13 cellular contexts compared by ENCODE assay signal in the genomic region with DNA sequence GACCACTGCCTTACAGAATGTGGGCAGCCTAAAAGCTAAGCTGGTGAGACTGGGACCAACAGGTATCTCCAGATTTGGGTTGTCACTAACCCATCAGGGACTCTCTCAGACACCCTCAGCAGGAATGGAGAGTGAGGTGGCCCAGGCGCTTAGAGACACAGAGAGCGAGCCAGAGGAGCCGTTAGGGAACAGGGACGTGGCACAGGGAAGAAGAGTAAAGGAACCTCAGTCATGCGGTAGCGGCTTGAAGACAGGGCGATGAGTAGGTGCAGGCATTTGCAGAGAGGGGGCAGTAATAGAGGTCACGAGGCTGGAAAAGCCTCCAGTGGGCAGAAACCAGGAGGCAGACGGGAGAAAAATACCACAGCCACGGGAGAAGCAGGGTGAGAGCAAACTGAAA.
DNase-seq lines count a peak whose midpoint lies in the region; ATAC-seq, FAIRE-seq and TF ChIP-seq lines count a peak whose summit lies in the region.
"Had no signal": no experiment of that assay in that cellular context is flagged by ENCODE, and none has a peak within 500 bp of the region (broad histone marks: within the 10 kb centered on the region; RNA-seq: fewer than 3 reads in every experiment).

No MANE protein-coding gene starts in this region.

- CTCF ChIA-PET in CD8-positive, alpha-beta memory T cell (lab: Charles Lee): interaction anchor here (0.7 to 1.9 kb wide), 5 partner anchors 8 to 62 kb away, joined by 3 to 6 read pairs (median 5); no protein-coding TSS in a partner anchor

- no peaks in the 10 kb centered on the region for H3K9me3 Mint-ChIP-seq in CD8-positive, alpha-beta memory T cell
- H3K9me3 Mint-ChIP-seq in astrocyte (ENCODE audit: unreplicated experiment) (no peaks in the 10 kb centered on the region), nephron progenitor cell (peaks cover 1% of the 10 kb centered on the region)

- H3K4me1 ChIP-seq in CD8-positive, alpha-beta memory T cell (ENCODE audit: insufficient read depth, low read length): peaks cover 30% of the 10 kb centered on the region
- H3K4me1 ChIP-seq in Loucy (ENCODE audit: insufficient read depth, low read length, poor library complexity, severe bottlenecking): peaks cover 21% of the 10 kb centered on the region
- H3K4me1 ChIP-seq in astrocyte (ENCODE audit: insufficient read depth, low read length): peaks cover 24% of the 10 kb centered on the region

- H3K9ac ChIP-seq in Loucy (ENCODE audit: low read depth, low read length, poor library complexity, severe bottlenecking) (no peak overlapping the region), astrocyte (ENCODE audit: low read length) (no peak overlapping the region)

- H3K4me1 Mint-ChIP-seq in CD8-positive, alpha-beta memory T cell: peaks cover 31 to 42% (median 41%) of the 10 kb centered on the region in 3 donors
- peaks cover 47% of the 10 kb centered on the region for H3K4me1 Mint-ChIP-seq in astrocyte (ENCODE audit: low read depth, unreplicated experiment)
- peaks cover 48% of the 10 kb centered on the region for H3K4me1 Mint-ChIP-seq in nephron progenitor cell

- H3K79me2 ChIP-seq in Loucy (ENCODE audit: insufficient read depth, low read length) (no peaks in the 10 kb centered on the region), astrocyte (ENCODE audit: insufficient read depth, low read length) (no peaks in the 10 kb centered on the region)

- no peaks in the 10 kb centered on the region for H3F3A ChIP-seq in Loucy (ENCODE audit: low read depth)

- H2AFZ ChIP-seq in Loucy (ENCODE audit: low read length): no peak overlapping the region
- H2AFZ ChIP-seq in astrocyte (ENCODE audit: low read depth, low read length): no peak overlapping the region

- no peak for DNase-seq in CD8-positive, alpha-beta memory T cell
- DNase-seq in astrocyte (ENCODE audit: low read depth) (no peak), nephron progenitor cell (no peak)
- no peak for DNase-seq in stimulated activated CD4-positive, alpha-beta T cell treated with anti-CD3 and anti-CD28 coated beads, Interleukin-4, amount 100 ng/mL, for 1 hour
- DNase-seq: amygdala, dorsolateral prefrontal cortex, GOT3, NCI-H1048, right cardiac atrium had no signal

- H3K27ac Mint-ChIP-seq in CD8-positive, alpha-beta memory T cell: peak overlapping the region in 1 of 8 donors; percentile 48
- no peak overlapping the region for H3K27ac Mint-ChIP-seq in astrocyte (ENCODE audit: unreplicated experiment)
- H3K27ac Mint-ChIP-seq in nephron progenitor cell: peak overlapping the region; percentile 2

- TF ChIP-seq CTCF in Loucy (conservative IDR thresholded peaks at IDR 0.05; ENCODE audit: low read length) (0 out of 2 replicates have a peak, but pooled peaks have one; percentile 23), astrocyte (IDR thresholded peaks at IDR 0.05; ENCODE audit: insufficient read depth, low read depth, low read length) (no peak), nephron progenitor cell (IDR thresholded peaks at IDR 0.05) (no peak)

- H3K4me2 ChIP-seq in Loucy (ENCODE audit: low read depth, low read length, poor library complexity, severe bottlenecking) (no peak overlapping the region), astrocyte (ENCODE audit: low read length) (no peak overlapping the region)

- POLR2A ChIA-PET in CD8-positive, alpha-beta memory T cell (lab: Charles Lee): no interaction called here

- ATAC-seq in HG03039 (IDR thresholded peaks at IDR 0.05; ENCODE audit: unreplicated experiment) (no peak), GM19351 (IDR thresholded peaks at IDR 0.05; ENCODE audit: unreplicated experiment) (no peak), HG03571 (IDR thresholded peaks at IDR 0.05; ENCODE audit: unreplicated experiment) (no peak)
- ATAC-seq: right cardiac atrium had no signal

- H4K20me1 ChIP-seq in Loucy (ENCODE audit: insufficient read depth, low read length, poor library complexity, severe bottlenecking) (no peaks in the 10 kb centered on the region), astrocyte (ENCODE audit: insufficient read depth, low read length) (no peaks in the 10 kb centered on the region)

- no peaks in the 10 kb centered on the region for H3K36me3 Mint-ChIP-seq in CD8-positive, alpha-beta memory T cell
- no peaks in the 10 kb centered on the region for H3K36me3 Mint-ChIP-seq in astrocyte (ENCODE audit: low read depth, unreplicated experiment)
- no peaks in the 10 kb centered on the region for H3K36me3 Mint-ChIP-seq in nephron progenitor cell (ENCODE audit: low read depth)

- H3K4me3 ChIP-seq in CD8-positive, alpha-beta memory T cell (ENCODE audit: low read length): no peak overlapping the region
- H3K4me3 ChIP-seq in Loucy (ENCODE audit: low read length, poor library complexity, severe bottlenecking): no peak overlapping the region
- H3K4me3 ChIP-seq in astrocyte (ENCODE audit: insufficient read depth, low read depth, low read length): no peak overlapping the region
- H3K4me3 ChIP-seq: dorsolateral prefrontal cortex had no signal

- H3K9me3 ChIP-seq in CD8-positive, alpha-beta memory T cell (ENCODE audit: low read length): no peaks in the 10 kb centered on the region
- H3K9me3 ChIP-seq in Loucy (ENCODE audit: insufficient read depth, low read depth, low read length): no peaks in the 10 kb centered on the region
- no peaks in the 10 kb centered on the region for H3K9me3 ChIP-seq in astrocyte (ENCODE audit: insufficient read depth, low read depth, low read length)

- peaks cover 15 to 21% of the 10 kb centered on the region in 2 donors for H3K27me3 Mint-ChIP-seq in CD8-positive, alpha-beta memory T cell
- H3K27me3 Mint-ChIP-seq in astrocyte (ENCODE audit: low read depth, unreplicated experiment): peaks cover 9% of the 10 kb centered on the region
- H3K27me3 Mint-ChIP-seq in nephron progenitor cell (ENCODE audit: low read depth, poor library complexity): peaks cover 33% of the 10 kb centered on the region

- no peaks in the 10 kb centered on the region for H3K36me3 ChIP-seq in CD8-positive, alpha-beta memory T cell (ENCODE audit: insufficient read depth, low read length)
- H3K36me3 ChIP-seq in Loucy (ENCODE audit: insufficient read depth, low read length): no peaks in the 10 kb centered on the region
- no peaks in the 10 kb centered on the region for H3K36me3 ChIP-seq in astrocyte (ENCODE audit: insufficient read depth, low read length)

- H3K4me3 Mint-ChIP-seq in CD8-positive, alpha-beta memory T cell: peak overlapping the region in 4 of 7 donors; percentile 8 to 56 (median 18)
- H3K4me3 Mint-ChIP-seq in astrocyte (ENCODE audit: unreplicated experiment) (peak overlapping the region; percentile 2), nephron progenitor cell (peak overlapping the region; percentile 1)

- no peaks in the 10 kb centered on the region for H3K27me3 ChIP-seq in CD8-positive, alpha-beta memory T cell (ENCODE audit: insufficient read depth, low read length, poor library complexity, severe bottlenecking)
- H3K27me3 ChIP-seq in Loucy (ENCODE audit: insufficient read depth, low read length, poor library complexity, severe bottlenecking) (no peaks in the 10 kb centered on the region), astrocyte (ENCODE audit: insufficient read depth, low read length) (no peaks in the 10 kb centered on the region)

- no peak overlapping the region for H3K27ac ChIP-seq in CD8-positive, alpha-beta memory T cell (ENCODE audit: low read depth, low read length)
- H3K27ac ChIP-seq in astrocyte (ENCODE audit: low read depth, low read length): no peak overlapping the region
- H3K27ac ChIP-seq: dorsolateral prefrontal cortex had no signal

- H3K9me2 ChIP-seq in Loucy (replicated peaks; ENCODE audit: low read depth, low read length): no peaks in the 10 kb centered on the region

- no peak for FAIRE-seq in astrocyte (lab: Jason Lieb, UNC)
